In the genomic region with DNA sequence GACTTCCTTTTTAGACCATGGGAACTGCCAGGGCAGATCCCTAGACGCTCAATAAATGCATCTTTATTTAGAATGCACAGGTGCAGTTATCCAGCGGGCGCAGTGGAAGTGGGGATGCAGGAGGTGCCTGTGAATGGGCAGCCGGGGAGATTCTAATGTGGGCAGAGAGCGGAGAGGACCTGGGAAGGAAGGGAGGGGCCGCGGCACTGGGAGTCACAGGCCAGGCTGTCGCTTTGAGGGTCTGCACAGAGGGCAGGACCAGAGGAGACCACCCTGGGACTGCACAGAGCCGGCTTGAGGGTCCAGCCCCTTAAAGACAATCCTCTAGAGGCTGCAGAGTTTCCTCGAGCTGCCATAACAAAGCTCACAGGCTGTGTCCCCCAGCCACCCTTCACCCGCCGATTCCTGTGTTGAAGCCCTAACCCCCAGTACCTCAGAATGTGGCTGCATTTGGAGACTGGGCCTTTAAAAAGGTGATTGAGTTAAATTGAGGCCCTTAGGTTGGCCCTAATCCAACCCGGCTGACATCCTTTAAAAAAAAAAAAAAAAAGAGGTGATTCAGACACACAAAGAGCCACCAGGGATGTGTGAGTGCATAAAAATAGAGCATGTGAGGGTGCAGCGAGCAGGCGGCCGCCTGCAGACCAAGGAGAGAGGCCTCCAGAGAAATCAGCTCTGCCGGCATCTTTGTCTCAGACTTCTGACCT, we compare ENCODE assay signal across 2 cellular contexts.
TF ChIP-seq lines count a peak whose summit lies in the region.

No MANE protein-coding gene starts in this region.

TF ChIP-seq in Ishikawa, 13 proteins besides CTCF, POLR2A, EP300 and RAD21 (continued from another document):
- TF ChIP-seq, protein P1, sequence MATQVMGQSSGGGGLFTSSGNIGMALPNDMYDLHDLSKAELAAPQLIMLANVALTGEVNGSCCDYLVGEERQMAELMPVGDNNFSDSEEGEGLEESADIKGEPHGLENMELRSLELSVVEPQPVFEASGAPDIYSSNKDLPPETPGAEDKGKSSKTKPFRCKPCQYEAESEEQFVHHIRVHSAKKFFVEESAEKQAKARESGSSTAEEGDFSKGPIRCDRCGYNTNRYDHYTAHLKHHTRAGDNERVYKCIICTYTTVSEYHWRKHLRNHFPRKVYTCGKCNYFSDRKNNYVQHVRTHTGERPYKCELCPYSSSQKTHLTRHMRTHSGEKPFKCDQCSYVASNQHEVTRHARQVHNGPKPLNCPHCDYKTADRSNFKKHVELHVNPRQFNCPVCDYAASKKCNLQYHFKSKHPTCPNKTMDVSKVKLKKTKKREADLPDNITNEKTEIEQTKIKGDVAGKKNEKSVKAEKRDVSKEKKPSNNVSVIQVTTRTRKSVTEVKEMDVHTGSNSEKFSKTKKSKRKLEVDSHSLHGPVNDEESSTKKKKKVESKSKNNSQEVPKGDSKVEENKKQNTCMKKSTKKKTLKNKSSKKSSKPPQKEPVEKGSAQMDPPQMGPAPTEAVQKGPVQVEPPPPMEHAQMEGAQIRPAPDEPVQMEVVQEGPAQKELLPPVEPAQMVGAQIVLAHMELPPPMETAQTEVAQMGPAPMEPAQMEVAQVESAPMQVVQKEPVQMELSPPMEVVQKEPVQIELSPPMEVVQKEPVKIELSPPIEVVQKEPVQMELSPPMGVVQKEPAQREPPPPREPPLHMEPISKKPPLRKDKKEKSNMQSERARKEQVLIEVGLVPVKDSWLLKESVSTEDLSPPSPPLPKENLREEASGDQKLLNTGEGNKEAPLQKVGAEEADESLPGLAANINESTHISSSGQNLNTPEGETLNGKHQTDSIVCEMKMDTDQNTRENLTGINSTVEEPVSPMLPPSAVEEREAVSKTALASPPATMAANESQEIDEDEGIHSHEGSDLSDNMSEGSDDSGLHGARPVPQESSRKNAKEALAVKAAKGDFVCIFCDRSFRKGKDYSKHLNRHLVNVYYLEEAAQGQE (IDR thresholded peaks at IDR 0.05; ENCODE audit: low read depth) = no peak

TF ChIP-seq in K562, 482 proteins besides CTCF, POLR2A, EP300 and RAD21 (continued from another document):
- TF ChIP-seq, protein P2, sequence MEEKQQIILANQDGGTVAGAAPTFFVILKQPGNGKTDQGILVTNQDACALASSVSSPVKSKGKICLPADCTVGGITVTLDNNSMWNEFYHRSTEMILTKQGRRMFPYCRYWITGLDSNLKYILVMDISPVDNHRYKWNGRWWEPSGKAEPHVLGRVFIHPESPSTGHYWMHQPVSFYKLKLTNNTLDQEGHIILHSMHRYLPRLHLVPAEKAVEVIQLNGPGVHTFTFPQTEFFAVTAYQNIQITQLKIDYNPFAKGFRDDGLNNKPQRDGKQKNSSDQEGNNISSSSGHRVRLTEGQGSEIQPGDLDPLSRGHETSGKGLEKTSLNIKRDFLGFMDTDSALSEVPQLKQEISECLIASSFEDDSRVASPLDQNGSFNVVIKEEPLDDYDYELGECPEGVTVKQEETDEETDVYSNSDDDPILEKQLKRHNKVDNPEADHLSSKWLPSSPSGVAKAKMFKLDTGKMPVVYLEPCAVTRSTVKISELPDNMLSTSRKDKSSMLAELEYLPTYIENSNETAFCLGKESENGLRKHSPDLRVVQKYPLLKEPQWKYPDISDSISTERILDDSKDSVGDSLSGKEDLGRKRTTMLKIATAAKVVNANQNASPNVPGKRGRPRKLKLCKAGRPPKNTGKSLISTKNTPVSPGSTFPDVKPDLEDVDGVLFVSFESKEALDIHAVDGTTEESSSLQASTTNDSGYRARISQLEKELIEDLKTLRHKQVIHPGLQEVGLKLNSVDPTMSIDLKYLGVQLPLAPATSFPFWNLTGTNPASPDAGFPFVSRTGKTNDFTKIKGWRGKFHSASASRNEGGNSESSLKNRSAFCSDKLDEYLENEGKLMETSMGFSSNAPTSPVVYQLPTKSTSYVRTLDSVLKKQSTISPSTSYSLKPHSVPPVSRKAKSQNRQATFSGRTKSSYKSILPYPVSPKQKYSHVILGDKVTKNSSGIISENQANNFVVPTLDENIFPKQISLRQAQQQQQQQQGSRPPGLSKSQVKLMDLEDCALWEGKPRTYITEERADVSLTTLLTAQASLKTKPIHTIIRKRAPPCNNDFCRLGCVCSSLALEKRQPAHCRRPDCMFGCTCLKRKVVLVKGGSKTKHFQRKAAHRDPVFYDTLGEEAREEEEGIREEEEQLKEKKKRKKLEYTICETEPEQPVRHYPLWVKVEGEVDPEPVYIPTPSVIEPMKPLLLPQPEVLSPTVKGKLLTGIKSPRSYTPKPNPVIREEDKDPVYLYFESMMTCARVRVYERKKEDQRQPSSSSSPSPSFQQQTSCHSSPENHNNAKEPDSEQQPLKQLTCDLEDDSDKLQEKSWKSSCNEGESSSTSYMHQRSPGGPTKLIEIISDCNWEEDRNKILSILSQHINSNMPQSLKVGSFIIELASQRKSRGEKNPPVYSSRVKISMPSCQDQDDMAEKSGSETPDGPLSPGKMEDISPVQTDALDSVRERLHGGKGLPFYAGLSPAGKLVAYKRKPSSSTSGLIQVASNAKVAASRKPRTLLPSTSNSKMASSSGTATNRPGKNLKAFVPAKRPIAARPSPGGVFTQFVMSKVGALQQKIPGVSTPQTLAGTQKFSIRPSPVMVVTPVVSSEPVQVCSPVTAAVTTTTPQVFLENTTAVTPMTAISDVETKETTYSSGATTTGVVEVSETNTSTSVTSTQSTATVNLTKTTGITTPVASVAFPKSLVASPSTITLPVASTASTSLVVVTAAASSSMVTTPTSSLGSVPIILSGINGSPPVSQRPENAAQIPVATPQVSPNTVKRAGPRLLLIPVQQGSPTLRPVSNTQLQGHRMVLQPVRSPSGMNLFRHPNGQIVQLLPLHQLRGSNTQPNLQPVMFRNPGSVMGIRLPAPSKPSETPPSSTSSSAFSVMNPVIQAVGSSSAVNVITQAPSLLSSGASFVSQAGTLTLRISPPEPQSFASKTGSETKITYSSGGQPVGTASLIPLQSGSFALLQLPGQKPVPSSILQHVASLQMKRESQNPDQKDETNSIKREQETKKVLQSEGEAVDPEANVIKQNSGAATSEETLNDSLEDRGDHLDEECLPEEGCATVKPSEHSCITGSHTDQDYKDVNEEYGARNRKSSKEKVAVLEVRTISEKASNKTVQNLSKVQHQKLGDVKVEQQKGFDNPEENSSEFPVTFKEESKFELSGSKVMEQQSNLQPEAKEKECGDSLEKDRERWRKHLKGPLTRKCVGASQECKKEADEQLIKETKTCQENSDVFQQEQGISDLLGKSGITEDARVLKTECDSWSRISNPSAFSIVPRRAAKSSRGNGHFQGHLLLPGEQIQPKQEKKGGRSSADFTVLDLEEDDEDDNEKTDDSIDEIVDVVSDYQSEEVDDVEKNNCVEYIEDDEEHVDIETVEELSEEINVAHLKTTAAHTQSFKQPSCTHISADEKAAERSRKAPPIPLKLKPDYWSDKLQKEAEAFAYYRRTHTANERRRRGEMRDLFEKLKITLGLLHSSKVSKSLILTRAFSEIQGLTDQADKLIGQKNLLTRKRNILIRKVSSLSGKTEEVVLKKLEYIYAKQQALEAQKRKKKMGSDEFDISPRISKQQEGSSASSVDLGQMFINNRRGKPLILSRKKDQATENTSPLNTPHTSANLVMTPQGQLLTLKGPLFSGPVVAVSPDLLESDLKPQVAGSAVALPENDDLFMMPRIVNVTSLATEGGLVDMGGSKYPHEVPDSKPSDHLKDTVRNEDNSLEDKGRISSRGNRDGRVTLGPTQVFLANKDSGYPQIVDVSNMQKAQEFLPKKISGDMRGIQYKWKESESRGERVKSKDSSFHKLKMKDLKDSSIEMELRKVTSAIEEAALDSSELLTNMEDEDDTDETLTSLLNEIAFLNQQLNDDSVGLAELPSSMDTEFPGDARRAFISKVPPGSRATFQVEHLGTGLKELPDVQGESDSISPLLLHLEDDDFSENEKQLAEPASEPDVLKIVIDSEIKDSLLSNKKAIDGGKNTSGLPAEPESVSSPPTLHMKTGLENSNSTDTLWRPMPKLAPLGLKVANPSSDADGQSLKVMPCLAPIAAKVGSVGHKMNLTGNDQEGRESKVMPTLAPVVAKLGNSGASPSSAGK (IDR thresholded peaks at IDR 0.05) = peak; percentile 31; the same call in 1 of the 2 replicates
- TF ChIP-seq, protein P3, sequence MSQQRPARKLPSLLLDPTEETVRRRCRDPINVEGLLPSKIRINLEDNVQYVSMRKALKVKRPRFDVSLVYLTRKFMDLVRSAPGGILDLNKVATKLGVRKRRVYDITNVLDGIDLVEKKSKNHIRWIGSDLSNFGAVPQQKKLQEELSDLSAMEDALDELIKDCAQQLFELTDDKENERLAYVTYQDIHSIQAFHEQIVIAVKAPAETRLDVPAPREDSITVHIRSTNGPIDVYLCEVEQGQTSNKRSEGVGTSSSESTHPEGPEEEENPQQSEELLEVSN (IDR thresholded peaks at IDR 0.05; ENCODE audit: borderline replicate concordance in 1 of 2, extremely low read depth in 1 of 2, insufficient read depth in 1 of 2, insufficient read length in 1 of 2, low read depth in 1 of 2, low read length in 1 of 2, poor library complexity in 1 of 2, severe bottlenecking in 1 of 2) = peak in 1 of 2 experiments; percentile 21
- TF ChIP-seq, protein P4, sequence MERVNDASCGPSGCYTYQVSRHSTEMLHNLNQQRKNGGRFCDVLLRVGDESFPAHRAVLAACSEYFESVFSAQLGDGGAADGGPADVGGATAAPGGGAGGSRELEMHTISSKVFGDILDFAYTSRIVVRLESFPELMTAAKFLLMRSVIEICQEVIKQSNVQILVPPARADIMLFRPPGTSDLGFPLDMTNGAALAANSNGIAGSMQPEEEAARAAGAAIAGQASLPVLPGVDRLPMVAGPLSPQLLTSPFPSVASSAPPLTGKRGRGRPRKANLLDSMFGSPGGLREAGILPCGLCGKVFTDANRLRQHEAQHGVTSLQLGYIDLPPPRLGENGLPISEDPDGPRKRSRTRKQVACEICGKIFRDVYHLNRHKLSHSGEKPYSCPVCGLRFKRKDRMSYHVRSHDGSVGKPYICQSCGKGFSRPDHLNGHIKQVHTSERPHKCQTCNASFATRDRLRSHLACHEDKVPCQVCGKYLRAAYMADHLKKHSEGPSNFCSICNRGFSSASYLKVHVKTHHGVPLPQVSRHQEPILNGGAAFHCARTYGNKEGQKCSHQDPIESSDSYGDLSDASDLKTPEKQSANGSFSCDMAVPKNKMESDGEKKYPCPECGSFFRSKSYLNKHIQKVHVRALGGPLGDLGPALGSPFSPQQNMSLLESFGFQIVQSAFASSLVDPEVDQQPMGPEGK (CRISPR knock-in tag; IDR thresholded peaks at IDR 0.05; ENCODE audit: borderline replicate concordance) = no peak
- no peak for TF ChIP-seq ZNF324 (CRISPR knock-in tag; IDR thresholded peaks at IDR 0.05)
- TF ChIP-seq PHB (CRISPR knock-in tag; IDR thresholded peaks at IDR 0.05) = no peak
- peak; percentile 73; the same call in 1 of the 2 replicates for TF ChIP-seq ZNF384 (IDR thresholded peaks at IDR 0.05; ENCODE audit: low read depth, low read length)
- TF ChIP-seq, protein P5, sequence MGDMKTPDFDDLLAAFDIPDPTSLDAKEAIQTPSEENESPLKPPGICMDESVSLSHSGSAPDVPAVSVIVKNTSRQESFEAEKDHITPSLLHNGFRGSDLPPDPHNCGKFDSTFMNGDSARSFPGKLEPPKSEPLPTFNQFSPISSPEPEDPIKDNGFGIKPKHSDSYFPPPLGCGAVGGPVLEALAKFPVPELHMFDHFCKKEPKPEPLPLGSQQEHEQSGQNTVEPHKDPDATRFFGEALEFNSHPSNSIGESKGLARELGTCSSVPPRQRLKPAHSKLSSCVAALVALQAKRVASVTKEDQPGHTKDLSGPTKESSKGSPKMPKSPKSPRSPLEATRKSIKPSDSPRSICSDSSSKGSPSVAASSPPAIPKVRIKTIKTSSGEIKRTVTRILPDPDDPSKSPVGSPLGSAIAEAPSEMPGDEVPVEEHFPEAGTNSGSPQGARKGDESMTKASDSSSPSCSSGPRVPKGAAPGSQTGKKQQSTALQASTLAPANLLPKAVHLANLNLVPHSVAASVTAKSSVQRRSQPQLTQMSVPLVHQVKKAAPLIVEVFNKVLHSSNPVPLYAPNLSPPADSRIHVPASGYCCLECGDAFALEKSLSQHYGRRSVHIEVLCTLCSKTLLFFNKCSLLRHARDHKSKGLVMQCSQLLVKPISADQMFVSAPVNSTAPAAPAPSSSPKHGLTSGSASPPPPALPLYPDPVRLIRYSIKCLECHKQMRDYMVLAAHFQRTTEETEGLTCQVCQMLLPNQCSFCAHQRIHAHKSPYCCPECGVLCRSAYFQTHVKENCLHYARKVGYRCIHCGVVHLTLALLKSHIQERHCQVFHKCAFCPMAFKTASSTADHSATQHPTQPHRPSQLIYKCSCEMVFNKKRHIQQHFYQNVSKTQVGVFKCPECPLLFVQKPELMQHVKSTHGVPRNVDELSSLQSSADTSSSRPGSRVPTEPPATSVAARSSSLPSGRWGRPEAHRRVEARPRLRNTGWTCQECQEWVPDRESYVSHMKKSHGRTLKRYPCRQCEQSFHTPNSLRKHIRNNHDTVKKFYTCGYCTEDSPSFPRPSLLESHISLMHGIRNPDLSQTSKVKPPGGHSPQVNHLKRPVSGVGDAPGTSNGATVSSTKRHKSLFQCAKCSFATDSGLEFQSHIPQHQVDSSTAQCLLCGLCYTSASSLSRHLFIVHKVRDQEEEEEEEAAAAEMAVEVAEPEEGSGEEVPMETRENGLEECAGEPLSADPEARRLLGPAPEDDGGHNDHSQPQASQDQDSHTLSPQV (IDR thresholded peaks at IDR 0.05) = peak; percentile 37; the same call in 1 of the 2 replicates
- no peak for TF ChIP-seq MCM7 (IDR thresholded peaks at IDR 0.05)
